In genomic region chr1:201644197-201644596, GRCh38 we compare ENCODE assay signal across 1 cellular context.
TF ChIP-seq lines count a peak whose summit lies in the region.

No MANE protein-coding gene starts in this region.

TF ChIP-seq in IMR-90, 13 proteins besides CTCF, POLR2A, EP300 and RAD21 (continued from another document):
- TF ChIP-seq MAFK (IDR thresholded peaks at IDR 0.05; ENCODE audit: low read depth, low read length) (no peak), RCOR1 (IDR thresholded peaks at IDR 0.05; ENCODE audit: insufficient replicate concordance, low read length) (no peak), MXI1 (IDR thresholded peaks at IDR 0.05; ENCODE audit: borderline replicate concordance, low read depth, low read length) (no peak), CEBPB (IDR thresholded peaks at IDR 0.05; ENCODE audit: low read depth, low read length) (no peak)
TF ChIP-seq in IMR-90: peak in this region for 0.
